In the genomic region with DNA sequence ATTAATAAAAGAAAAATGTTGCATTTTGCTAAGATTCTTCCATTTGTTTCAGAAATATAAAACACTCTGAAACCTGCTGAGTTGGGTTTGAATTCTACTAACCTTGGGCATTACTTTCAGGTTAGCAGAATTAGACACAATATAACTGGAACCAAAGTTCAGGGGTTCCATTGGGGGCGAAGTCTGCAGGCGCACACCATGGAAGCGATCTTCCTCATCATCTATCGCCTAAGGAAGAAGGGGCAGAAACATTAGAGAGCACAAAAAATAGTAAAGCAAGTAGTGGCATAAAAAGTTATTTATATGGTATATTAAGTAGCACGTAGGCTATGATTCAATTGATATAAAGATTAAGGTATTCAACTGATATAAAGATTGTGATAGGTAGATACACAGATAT, we compare ENCODE assay signal across 22 cellular contexts. TPM values are rescaled to one million over a fixed set of nuclear protein-coding genes. Genes with fewer than 3 reads are reported as not detected.
DNase-seq lines count a peak whose midpoint lies in the region; ATAC-seq and TF ChIP-seq lines count a peak whose summit lies in the region.
"Had no signal": no experiment of that assay in that cellular context is flagged by ENCODE, and none has a peak within 500 bp of the region (broad histone marks: within the 10 kb centered on the region; RNA-seq: fewer than 3 reads in every experiment).

No MANE protein-coding gene starts in this region.

- no peak for ATAC-seq in HG03025 (IDR thresholded peaks at IDR 0.05; ENCODE audit: low FRiP score, unreplicated experiment)
- ATAC-seq: GM12878 had no signal

- no peaks in the 10 kb centered on the region for H3K27me3 ChIP-seq in A673 (replicated peaks; ENCODE audit: insufficient read depth, low read depth, low read length, poor library complexity)
- H3K27me3 ChIP-seq: BE2C; BLaER1 treated with 17β-estradiol and CSF1 and Interleukin-3, amounts not matched to agents 10 nM and 100 nM had no signal

- H3K9me3 ChIP-seq in A673 (ENCODE audit: low read depth, low read length, poor library complexity, severe bottlenecking) (no peaks in the 10 kb centered on the region), SK-N-MC (ENCODE audit: low read depth, low read length) (no peaks in the 10 kb centered on the region)
- H3K9me3 ChIP-seq: BE2C; BLaER1 treated with 17β-estradiol and CSF1 and Interleukin-3, amounts not matched to agents 10 nM and 100 nM; HAP-1 had no signal

- CTCF ChIA-PET in A673 (lab: Charles Lee), result no interaction called here

- no peaks in the 10 kb centered on the region for H3K9me3 Mint-ChIP-seq in endothelial cell (ENCODE audit: unreplicated experiment)
- H3K9me3 Mint-ChIP-seq: CD14-positive monocyte; CD4-positive, alpha-beta memory T cell had no signal

- TF ChIP-seq CTCF in A673 (conservative IDR thresholded peaks at IDR 0.05; ENCODE audit: low read depth, low read length) (no peak), endothelial cell (IDR thresholded peaks at IDR 0.05; ENCODE audit: unreplicated experiment) (no peak)

- H3K4me3 Mint-ChIP-seq in endothelial cell (ENCODE audit: unreplicated experiment), result peak overlapping the region; percentile 24
- H3K4me3 Mint-ChIP-seq: CD14-positive monocyte; CD4-positive, alpha-beta memory T cell had no signal

- peaks cover 18% of the 10 kb centered on the region for H3K4me1 ChIP-seq in A673 (ENCODE audit: insufficient read depth, low read length, poor library complexity, severe bottlenecking)
- H3K4me1 ChIP-seq: BE2C, HAP-1 had no signal

- no peak overlapping the region for H3K9ac ChIP-seq in SK-N-MC (ENCODE audit: insufficient read length)
- H3K9ac ChIP-seq: BLaER1 treated with 17β-estradiol and CSF1 and Interleukin-3, amounts not matched to agents 10 nM and 100 nM had no signal

- H3K36me3 Mint-ChIP-seq in endothelial cell (ENCODE audit: low read depth, unreplicated experiment), result peaks cover 38% of the 10 kb centered on the region

- DNase-seq in DMS 273 (lab: John Stamatoyannopoulos, UW; ENCODE audit: unreplicated experiment) (peak; percentile 11), DMS 273 treated with DMSO at 0.1 percent for 48 hours (lab: John Stamatoyannopoulos, UW) (no peak), A673 (ENCODE audit: low spot score) (no peak), SK-N-MC (ENCODE audit: low read depth, low spot score) (no peak), endothelial cell (ENCODE audit: low spot score) (no peak)
- no peak for DNase-seq in stimulated activated CD4-positive, alpha-beta T cell treated with anti-CD3 and anti-CD28 coated beads, Interleukin-2, amount 100 ng/mL, for 48 hours
- DNase-seq: ACHN; AML-193; BE2C; Calu3; CD4-positive, alpha-beta memory T cell; COR-L47; DMS79; EL; GDM1; GOT3 had no signal

- H3K27me3 Mint-ChIP-seq in endothelial cell (ENCODE audit: unreplicated experiment), result no peaks in the 10 kb centered on the region
- H3K27me3 Mint-ChIP-seq: CD4-positive, alpha-beta memory T cell had no signal

- H3K27ac ChIP-seq in A673 (ENCODE audit: low read depth, low read length, poor library complexity, severe bottlenecking), result peak overlapping the region; percentile 58
- H3K27ac ChIP-seq in SK-N-MC, result 0 out of 2 replicates have a peak overlapping the region, but pooled peaks have one; percentile 10
- H3K27ac ChIP-seq: 22Rv1; BLaER1 treated with 17β-estradiol and CSF1 and Interleukin-3, amounts not matched to agents 10 nM and 100 nM had no signal

- no TSS peak for BruUV-seq in A673 (replicated peaks; lab: Mats Ljungman, UMichigan)

- H3K4me1 Mint-ChIP-seq in endothelial cell (ENCODE audit: unreplicated experiment), result peaks cover 8% of the 10 kb centered on the region
- H3K4me1 Mint-ChIP-seq: CD14-positive monocyte had no signal

- H3K27ac Mint-ChIP-seq in endothelial cell (ENCODE audit: unreplicated experiment), result no peak overlapping the region

- POLR2A ChIA-PET in A673 (lab: Charles Lee; ENCODE audit: low non-redundant PET), result no interaction called here

- intact Hi-C loops in A673 (cut with micrococcal nuclease; ENCODE audit: unreplicated experiment), result no loop called here

- H3K36me3 ChIP-seq in A673 (ENCODE audit: insufficient read depth, low read length, poor library complexity, severe bottlenecking), result peaks cover 35% of the 10 kb centered on the region
- 0 out of 2 replicates have a peak, but pooled peaks cover 7% of the 10 kb centered on the region for H3K36me3 ChIP-seq in SK-N-MC (ENCODE audit: insufficient read depth, low read length)
- H3K36me3 ChIP-seq: BE2C had no signal

- H3K4me3 ChIP-seq in A673 (ENCODE audit: low read depth, low read length, poor library complexity, severe bottlenecking) (no peak overlapping the region), SK-N-MC (no peak overlapping the region)
- H3K4me3 ChIP-seq: BLaER1 treated with 17β-estradiol and CSF1 and Interleukin-3, amounts not matched to agents 10 nM and 100 nM; GM12878; HAP-1 had no signal

RNA-seq across cellular contexts. Expression of gene CARD8, which starts 34.1 kb away (rescaled TPM):
- total RNA-seq in A673 (2021) (139 and 151 TPM in 2 replicates), endothelial cell (ENCODE audit: unreplicated experiment) (210 TPM)

RNA-seq across cellular contexts. Expression of gene ZNF114, which starts 48.3 kb away (rescaled TPM):
- total RNA-seq in A673 (2021), result 9.5 and 11.7 TPM in 2 replicates
- 12.2 TPM for total RNA-seq in endothelial cell (ENCODE audit: unreplicated experiment)

RNA-seq across cellular contexts. Expression of gene ZSWIM9, which starts 51.1 kb away (rescaled TPM):
- total RNA-seq in A673 (2021), result 12.0 and 15.8 TPM in 2 replicates
- 8.8 TPM for total RNA-seq in endothelial cell (ENCODE audit: unreplicated experiment)

RNA-seq across cellular contexts. Expression of gene LIG1, which starts 51.5 kb away (rescaled TPM):
- total RNA-seq in A673 (2021), result 200 and 204 TPM in 2 replicates
- total RNA-seq in endothelial cell (ENCODE audit: unreplicated experiment), result 51.5 TPM
